Comparison of ENCODE assay signal across 21 cellular contexts in genomic region chr12:120784804-120785203, GRCh38. TPM values are rescaled to one million over a fixed set of nuclear protein-coding genes. Genes with fewer than 3 reads are reported as not detected.
DNase-seq lines count a peak whose midpoint lies in the region; ATAC-seq and TF ChIP-seq lines count a peak whose summit lies in the region.
"Had no signal": no experiment of that assay in that cellular context is flagged by ENCODE, and none has a peak within 500 bp of the region (broad histone marks: within the 10 kb centered on the region; RNA-seq: fewer than 3 reads in every experiment).

No MANE protein-coding gene starts in this region.

- H3K27me3 Mint-ChIP-seq in activated T-cell treated with anti-CD3 and anti-CD28 coated beads, Interleukin-2, amount 50 U/mL, for 72 hours (ENCODE audit: low read depth): no peaks in the 10 kb centered on the region
- no peaks in the 10 kb centered on the region for H3K27me3 Mint-ChIP-seq in activated T-helper 17 cell treated with anti-CD3 and anti-CD28 coated beads, Interleukin-2, amount 50 U/mL, for 72 hours
- H3K27me3 Mint-ChIP-seq: IgD-negative memory B cell had no signal

- peak overlapping the region; percentile 1 to 49 for H3K4me3 Mint-ChIP-seq in activated T-cell treated with anti-CD3 and anti-CD28 coated beads, Interleukin-2, amount 50 U/mL, for 72 hours
- peak overlapping the region; percentile 0 for H3K4me3 Mint-ChIP-seq in activated T-helper 17 cell treated with anti-CD3 and anti-CD28 coated beads, Interleukin-2, amount 50 U/mL, for 72 hours
- H3K4me3 Mint-ChIP-seq: CD14-positive monocyte, IgD-negative memory B cell had no signal

- no peaks in the 10 kb centered on the region for H3K27me3 ChIP-seq in gastrocnemius medialis
- H3K27me3 ChIP-seq: Peyer's patch had no signal

- H3K4me1 ChIP-seq in gastrocnemius medialis: peaks cover 0 to 16% of the 10 kb centered on the region in 2 donors
- H3K4me1 ChIP-seq: Peyer's patch had no signal

- peaks cover 50% of the 10 kb centered on the region for H3K4me1 Mint-ChIP-seq in activated T-cell treated with anti-CD3 and anti-CD28 coated beads, Interleukin-2, amount 50 U/mL, for 72 hours (ENCODE audit: low read depth)
- peaks cover 22% of the 10 kb centered on the region for H3K4me1 Mint-ChIP-seq in activated T-helper 17 cell treated with anti-CD3 and anti-CD28 coated beads, Interleukin-2, amount 50 U/mL, for 72 hours

- no peaks in the 10 kb centered on the region for H3K9me3 ChIP-seq in gastrocnemius medialis
- H3K9me3 ChIP-seq: Peyer's patch had no signal

- intact Hi-C loops in gastrocnemius medialis (cut with DNase I; ENCODE audit: low total_unique reads): no loop called here

- H3K36me3 ChIP-seq in gastrocnemius medialis: no peaks in the 10 kb centered on the region

- peak overlapping the region; percentile 68 for H3K27ac Mint-ChIP-seq in activated T-cell treated with anti-CD3 and anti-CD28 coated beads, Interleukin-2, amount 50 U/mL, for 72 hours
- peak overlapping the region; percentile 78 for H3K27ac Mint-ChIP-seq in activated T-helper 17 cell treated with anti-CD3 and anti-CD28 coated beads, Interleukin-2, amount 50 U/mL, for 72 hours
- H3K27ac Mint-ChIP-seq: IgD-negative memory B cell had no signal

- peak overlapping the region in 3 of 4 donors; percentile 77 to 81 (median 79) for H3K27ac ChIP-seq in gastrocnemius medialis
- H3K27ac ChIP-seq: HL-60, Peyer's patch had no signal

- H3K9me3 Mint-ChIP-seq in activated T-cell treated with anti-CD3 and anti-CD28 coated beads, Interleukin-2, amount 50 U/mL, for 72 hours: no peaks in the 10 kb centered on the region
- no peaks in the 10 kb centered on the region for H3K9me3 Mint-ChIP-seq in activated T-helper 17 cell treated with anti-CD3 and anti-CD28 coated beads, Interleukin-2, amount 50 U/mL, for 72 hours
- H3K9me3 Mint-ChIP-seq: CD14-positive monocyte, IgD-negative memory B cell had no signal

- H3K4me3 ChIP-seq in gastrocnemius medialis: no peak overlapping the region
- H3K4me3 ChIP-seq: Peyer's patch had no signal

- TF ChIP-seq POLR2A in gastrocnemius medialis (IDR thresholded peaks at IDR 0.05): no peak

- in situ Hi-C loops in G401 (cut with HindIII; ENCODE audit: low sequenced_read_pairs) (no loop called here), gastrocnemius medialis (cut with MboI; ENCODE audit: low sequenced_read_pairs in 4 of 4) (no loop called here)

- ATAC-seq in activated T-cell treated with anti-CD3 and anti-CD28 coated beads, Interleukin-2, amount 50 U/mL, for 72 hours (replicated peaks in 1 of 2): peak; percentile 70 to 79
- ATAC-seq in activated T-helper 17 cell treated with anti-CD3 and anti-CD28 coated beads, Interleukin-2, amount 50 U/mL, for 72 hours (replicated peaks): peak; percentile 78
- no peak for ATAC-seq in gastrocnemius medialis

- peak; percentile 22 to 32 for DNase-seq in activated T-cell treated with anti-CD3 and anti-CD28 coated beads, Interleukin-2, amount 50 U/mL, for 72 hours
- no peak for DNase-seq in activated T-cell treated with anti-CD3 and anti-CD28 coated beads, Interleukin-2, amount 50 U/mL, for 48 hours
- DNase-seq in G401 (ENCODE audit: low spot score) (peak; percentile 49), gastrocnemius medialis (no peak), DMS 273 (lab: John Stamatoyannopoulos, UW; ENCODE audit: unreplicated experiment) (no peak), NCI-H774 (lab: John Stamatoyannopoulos, UW) (no peak)
- DNase-seq: ACHN, AML-193, GOT3, Kasumi-1, MM.1S, NCI-H1092 treated with DMSO at 0.1 percent for 48 hours, NCI-H1694, NCI-H2227 treated with DMSO at 0.1 percent for 48 hours, NCI-H524, Peyer's patch, Right ventricle myocardium superior had no signal

- no peak for TF ChIP-seq CTCF in gastrocnemius medialis (IDR thresholded peaks at IDR 0.05 in 4 of 5, conservative IDR thresholded peaks at IDR 0.05 in 1 of 5)

- peaks cover 6 to 14% of the 10 kb centered on the region in 2 donors for H3K36me3 Mint-ChIP-seq in activated T-cell treated with anti-CD3 and anti-CD28 coated beads, Interleukin-2, amount 50 U/mL, for 72 hours (ENCODE audit: insufficient read depth in 2 of 2)
- H3K36me3 Mint-ChIP-seq in activated T-helper 17 cell treated with anti-CD3 and anti-CD28 coated beads, Interleukin-2, amount 50 U/mL, for 72 hours (ENCODE audit: low read depth): peaks cover 23% of the 10 kb centered on the region

RNA-seq across cellular contexts. Expression of gene ACADS, which starts 59.2 kb away (rescaled TPM):
- total RNA-seq in activated T-cell treated with anti-CD3 and anti-CD28 coated beads, Interleukin-2, amount 50 U/mL, for 72 hours: 10 to 100 TPM; 17.8 to 20.0 TPM
- 9.3 and 11.4 TPM in 2 replicates for total RNA-seq in G401 (2014; rRNA removed; shearing (Covaris generic))
- 10 to 100 TPM; 13.2 to 16.2 TPM for total RNA-seq in activated T-helper 17 cell treated with anti-CD3 and anti-CD28 coated beads, Interleukin-2, amount 50 U/mL, for 72 hours
- 100 to 1,000 TPM; 166 to 224 (median 200) TPM for total RNA-seq in gastrocnemius medialis

Comparison
In these comparisons a context has a peak if more than half of its experiments do, and no peak if none do; other contexts are left out.
1. DNase-seq: peak in activated T-cell treated with anti-CD3 and anti-CD28 coated beads, Interleukin-2, amount 50 U/mL, for 72 hours (2 of 2) and G401 (single experiment); none in activated T-cell treated with anti-CD3 and anti-CD28 coated beads, Interleukin-2, amount 50 U/mL, for 48 hours (0 of 2), gastrocnemius medialis (0 of 2), DMS 273 (single experiment) and NCI-H774 (single experiment).
2. ATAC-seq: peak in activated T-cell treated with anti-CD3 and anti-CD28 coated beads, Interleukin-2, amount 50 U/mL, for 72 hours (2 of 2) and activated T-helper 17 cell treated with anti-CD3 and anti-CD28 coated beads, Interleukin-2, amount 50 U/mL, for 72 hours (single experiment); none in gastrocnemius medialis (0 of 2).
3. RNA of gene ACADS, which starts 59.2 kb away (total RNA-seq): 166 to 224 TPM in gastrocnemius medialis; 17.8 to 20.0 TPM in activated T-cell treated with anti-CD3 and anti-CD28 coated beads, Interleukin-2, amount 50 U/mL, for 72 hours, 13.2 to 16.2 TPM in activated T-helper 17 cell treated with anti-CD3 and anti-CD28 coated beads, Interleukin-2, amount 50 U/mL, for 72 hours and 9.3 to 11.4 TPM in G401; every median in the first group is over 4 times any median in the second.